30 cellular contexts compared by ENCODE assay signal in genomic region chr15:72460393-72460792, GRCh38.
"Had no signal": no experiment of that assay in that cellular context is flagged by ENCODE, and none has a peak within 500 bp of the region (broad histone marks: within the 10 kb centered on the region; RNA-seq: fewer than 3 reads in every experiment).

No MANE protein-coding gene starts in this region.

- H3K9me3 ChIP-seq: neutrophil, pancreas, psoas muscle, right lobe of liver, sigmoid colon, suprapubic skin, testis, tibial artery, transverse colon, upper lobe of right lung, uterus had no signal

- ATAC-seq: naive thymus-derived CD8-positive, alpha-beta T cell; natural killer cell treated with Interleukin-12 subunit alpha and Interleukin-12 subunit beta and Interleukin-15 and Interleukin-18, amount 100 ng/mL, for 72 hours; pancreas; psoas muscle; right cardiac atrium; right lobe of liver; stimulated activated memory B cell treated with anti-CD40 and anti-IgM and Interleukin-4, amounts not matched to agents 10 μg/mL and 1 μg/mL and 100 μg/mL, for 72 hours; stimulated activated naive CD8-positive, alpha-beta T cell treated with anti-CD3 and anti-CD28 coated beads, Interleukin-15, amount 100 ng/mL, for 72 hours; stimulated activated naive CD8-positive, alpha-beta T cell treated with anti-CD3 and anti-CD28 coated beads, Interleukin-15, Interleukin-2, amounts not matched to agents 100 U/mL and 50 U/mL, for 24 hours; upper lobe of right lung had no signal

- H3K4me3 Mint-ChIP-seq: natural killer cell treated with Interleukin-12 subunit alpha and Interleukin-12 subunit beta and Interleukin-15 and Interleukin-18, amount 100 ng/mL, for 72 hours; nephron progenitor cell; neural crest cell; stimulated activated memory B cell treated with anti-CD40 and anti-IgM and Interleukin-4, amounts not matched to agents 10 μg/mL and 1 μg/mL and 100 μg/mL, for 72 hours; stimulated activated naive CD8-positive, alpha-beta T cell treated with anti-CD3 and anti-CD28 coated beads, Interleukin-15, amount 100 ng/mL, for 72 hours; type B pancreatic cell had no signal

- H3K4me1 ChIP-seq: pancreas, psoas muscle, testis, tibial artery, uterus had no signal

- H3K36me3 Mint-ChIP-seq: naive thymus-derived CD8-positive, alpha-beta T cell; natural killer cell treated with Interleukin-12 subunit alpha and Interleukin-12 subunit beta and Interleukin-15 and Interleukin-18, amount 100 ng/mL, for 72 hours; stimulated activated memory B cell treated with anti-CD40 and anti-IgM and Interleukin-4, amounts not matched to agents 10 μg/mL and 1 μg/mL and 100 μg/mL, for 72 hours; type B pancreatic cell had no signal

- FAIRE-seq: pancreas, small intestine had no signal

- H3K27ac Mint-ChIP-seq: natural killer cell treated with Interleukin-12 subunit alpha and Interleukin-12 subunit beta and Interleukin-15 and Interleukin-18, amount 100 ng/mL, for 72 hours; nephron progenitor cell; progenitor cell of endocrine pancreas; stimulated activated memory B cell treated with anti-CD40 and anti-IgM and Interleukin-4, amounts not matched to agents 10 μg/mL and 1 μg/mL and 100 μg/mL, for 72 hours; type B pancreatic cell had no signal

- H3K4me3 ChIP-seq: pancreas, psoas muscle, right lobe of liver, sigmoid colon, suprapubic skin, testis, tibial artery, transverse colon, upper lobe of right lung, uterus had no signal

- H3K9me3 Mint-ChIP-seq: naive thymus-derived CD8-positive, alpha-beta T cell; natural killer cell treated with Interleukin-12 subunit alpha and Interleukin-12 subunit beta and Interleukin-15 and Interleukin-18, amount 100 ng/mL, for 72 hours; nephron progenitor cell; neural crest cell; stimulated activated memory B cell treated with anti-CD40 and anti-IgM and Interleukin-4, amounts not matched to agents 10 μg/mL and 1 μg/mL and 100 μg/mL, for 72 hours; stimulated activated naive CD8-positive, alpha-beta T cell treated with anti-CD3 and anti-CD28 coated beads, Interleukin-15, amount 100 ng/mL, for 72 hours; type B pancreatic cell had no signal

- H3K4me1 Mint-ChIP-seq: nephron progenitor cell, neural crest cell had no signal

- H3K36me3 ChIP-seq: neutrophil, pancreas, right lobe of liver, sigmoid colon, suprapubic skin, tibial artery, transverse colon, upper lobe of right lung, uterus had no signal

- DNase-seq: naive thymus-derived CD8-positive, alpha-beta T cell; nephron progenitor cell; nucleus accumbens; pancreas; psoas muscle; right cardiac atrium; right lobe of liver; sigmoid colon; small intestine; stimulated activated CD4-positive, alpha-beta T cell treated with anti-CD3 and anti-CD28 coated beads, Interleukin-12 subunit alpha, Interleukin-12 subunit beta, amount 100 ng/mL, for 4 hours; stimulated activated CD4-positive, alpha-beta T cell treated with anti-CD3 and anti-CD28 coated beads, Interleukin-1b, Interleukin-23, amount 100 ng/mL, for 48 hours; stimulated activated CD4-positive, alpha-beta T cell treated with anti-CD3 and anti-CD28 coated beads, Interleukin-4, amount 100 ng/mL, for 1 hour; stimulated activated CD4-positive, alpha-beta T cell treated with anti-CD3 and anti-CD28 coated beads, Interleukin-4, amount 100 ng/mL, for 4 hours; stimulated activated CD8-positive, alpha-beta memory T cell treated with anti-CD3 and anti-CD28 coated beads, Interleukin-4, amount 100 ng/mL, for 48 hours; stimulated activated naive CD4-positive, alpha-beta T cell; stimulated activated naive CD8-positive, alpha-beta T cell treated with anti-CD3 and anti-CD28 coated beads, Interleukin-15, amount 100 ng/mL, for 72 hours; stimulated activated naive CD8-positive, alpha-beta T cell treated with anti-CD3 and anti-CD28 coated beads, Interleukin-15, Interleukin-2, amounts not matched to agents 100 U/mL and 50 U/mL, for 24 hours; substantia nigra; testis; tibial artery; transverse colon; upper lobe of right lung; uterus had no signal

- H3K27ac ChIP-seq: neutrophil, pancreas, psoas muscle, right lobe of liver, sigmoid colon, suprapubic skin, testis, tibial artery, transverse colon, upper lobe of right lung, uterus had no signal

- H3K27me3 ChIP-seq: neutrophil, pancreas, right lobe of liver, sigmoid colon, suprapubic skin, testis, tibial artery, transverse colon, upper lobe of right lung, uterus had no signal

- H3K27me3 Mint-ChIP-seq: naive thymus-derived CD8-positive, alpha-beta T cell; stimulated activated memory B cell treated with anti-CD40 and anti-IgM and Interleukin-4, amounts not matched to agents 10 μg/mL and 1 μg/mL and 100 μg/mL, for 72 hours; stimulated activated naive CD8-positive, alpha-beta T cell treated with anti-CD3 and anti-CD28 coated beads, Interleukin-15, amount 100 ng/mL, for 72 hours had no signal
